Comparison of ENCODE assay signal across 8 cellular contexts in the genomic region with DNA sequence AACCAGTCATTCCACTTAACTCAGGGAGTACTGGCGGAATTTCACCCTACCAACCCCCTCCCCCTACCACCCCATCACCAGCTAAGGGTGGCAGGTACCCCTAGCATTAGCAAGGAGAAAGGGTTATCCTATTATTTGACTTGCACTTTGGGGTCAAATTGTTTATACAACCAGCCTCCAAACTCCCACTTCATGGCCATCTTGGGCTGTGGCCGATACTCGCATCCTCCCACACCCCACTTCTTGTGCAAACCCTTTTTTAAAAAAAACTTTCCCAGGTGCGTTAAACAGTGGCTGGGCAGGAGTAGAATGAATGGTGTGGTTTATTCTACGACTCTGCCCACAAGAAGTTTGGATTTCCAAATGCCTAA. TPM values are rescaled to one million over a fixed set of nuclear protein-coding genes. Genes with fewer than 3 reads are reported as not detected.
A peak's percentile ranks its signal among the peaks of the same experiment; 100 is the strongest.
DNase-seq lines count a peak whose midpoint lies in the region; ATAC-seq and TF ChIP-seq lines count a peak whose summit lies in the region.

No MANE protein-coding gene starts in this region.

- H3K4me1 Mint-ChIP-seq in Caco-2 (ENCODE audit: low read depth, unreplicated experiment): peaks cover 27% of the 10 kb centered on the region

- H3K4me2 ChIP-seq in Karpas-422 (ENCODE audit: low read depth, low read length, poor library complexity, severe bottlenecking) (peak overlapping the region; percentile 55), neuronal stem cell (ENCODE audit: insufficient read depth, low read length, poor library complexity, severe bottlenecking) (peak overlapping the region; percentile 51)

- H2BK15ac ChIP-seq in neuronal stem cell (ENCODE audit: low read length): no peak overlapping the region

- H3K9ac ChIP-seq in Karpas-422 (ENCODE audit: low read length): peak overlapping the region; percentile 34; the same call in 1 of the 2 replicates
- H3K9ac ChIP-seq in duodenal mucosa (ENCODE audit: low read depth in 1 of 2, low read length in 2 of 2): peak overlapping the region in 1 of 2 donors; percentile 35
- H3K9ac ChIP-seq in neuronal stem cell (ENCODE audit: low read depth, low read length, poor library complexity): no peak overlapping the region

- peak overlapping the region; percentile 98 for H3K27ac Mint-ChIP-seq in Caco-2 (ENCODE audit: unreplicated experiment)

- no peaks in the 10 kb centered on the region for H3K9me2 ChIP-seq in Karpas-422 (replicated peaks; ENCODE audit: insufficient read depth, low read length)

- H3K4me3 ChIP-seq in Caco-2 (ENCODE audit: low read depth, low read length) (peak overlapping the region; percentile 15; the same call in 1 of the 2 replicates), Karpas-422 (ENCODE audit: low read length) (peak overlapping the region; percentile 47), duodenal mucosa (ENCODE audit: low read depth in 1 of 2, low read length in 2 of 2) (peak overlapping the region; percentile 41 to 65), neuronal stem cell (ENCODE audit: low read length in 2 of 2) (peak overlapping the region in 1 of 2 donors; percentile 19)

- intact Hi-C loops in Caco-2 (cut with micrococcal nuclease; ENCODE audit: unreplicated experiment): loop anchor here (1.0 kb wide), 2 partner anchors 13 to 26 kb away; a partner anchor contains a TSS

- DNase-seq in Caco-2 (no peak), Karpas-422 (no peak), neuronal stem cell (ENCODE audit: low spot score) (no peak), GM13976 (ENCODE audit: low spot score) (no peak), NCI-H1930 (lab: John Stamatoyannopoulos, UW) (no peak)

- no peak overlapping the region for H3K18ac ChIP-seq in neuronal stem cell (ENCODE audit: low read length)

- in situ Hi-C loops in GM13976 (cut with MboI; ENCODE audit: low sequenced_read_pairs, unreplicated experiment): no loop called here

- peaks cover 12% of the 10 kb centered on the region for H3K36me3 ChIP-seq in Caco-2 (ENCODE audit: control insufficient read depth, insufficient read depth, low read length)
- peaks cover 19% of the 10 kb centered on the region; the same call in 1 of the 2 replicates for H3K36me3 ChIP-seq in Karpas-422 (ENCODE audit: insufficient read depth, low read length)
- peaks cover 28 to 47% of the 10 kb centered on the region in 2 donors for H3K36me3 ChIP-seq in duodenal mucosa (ENCODE audit: control insufficient read depth in 1 of 2, insufficient read depth in 2 of 2, low read length in 2 of 2)
- H3K36me3 ChIP-seq in neuronal stem cell (replicated peaks in 1 of 2; ENCODE audit: control insufficient read depth in 2 of 2, insufficient read depth in 2 of 2, low read length in 2 of 2): peaks cover 34 to 70% of the 10 kb centered on the region in 2 donors

- H3K4me1 ChIP-seq in Caco-2 (peaks cover 21% of the 10 kb centered on the region), Karpas-422 (ENCODE audit: low read length) (peaks cover 41% of the 10 kb centered on the region), duodenal mucosa (ENCODE audit: control insufficient read depth in 1 of 2, insufficient read depth in 2 of 2, low read length in 2 of 2) (peaks cover 27 to 31% of the 10 kb centered on the region in 2 donors), neuronal stem cell (ENCODE audit: control insufficient read depth in 2 of 2, insufficient read depth in 1 of 2, low read depth in 1 of 2, low read length in 2 of 2) (peaks cover 16 to 22% of the 10 kb centered on the region in 2 donors)

- no peak overlapping the region for H3K23ac ChIP-seq in neuronal stem cell (ENCODE audit: low read depth, low read length, poor library complexity)

- peaks cover 11% of the 10 kb centered on the region for H4K20me1 ChIP-seq in Karpas-422 (ENCODE audit: insufficient read depth, low read depth, low read length)

- POLR2A ChIA-PET in Caco-2 (lab: Charles Lee): interaction anchor here (0.5 to 2.6 kb wide), 12 partner anchors 8 to 304 kb away, joined by 3 to 108 read pairs (median 4); a partner anchor contains a TSS

- H2AK5ac ChIP-seq in neuronal stem cell (ENCODE audit: low read depth, low read length): no peak overlapping the region

- H3K4me3 Mint-ChIP-seq in Caco-2 (ENCODE audit: unreplicated experiment): peak overlapping the region; percentile 100

- H2BK12ac ChIP-seq in neuronal stem cell (ENCODE audit: low read length): no peak overlapping the region

- peaks cover 72% of the 10 kb centered on the region for H3K36me3 Mint-ChIP-seq in Caco-2 (ENCODE audit: insufficient read depth, unreplicated experiment)

- no peak overlapping the region for H4K91ac ChIP-seq in neuronal stem cell (ENCODE audit: low read depth, low read length, poor library complexity)

- no peaks in the 10 kb centered on the region for H3K27me3 Mint-ChIP-seq in Caco-2 (ENCODE audit: insufficient read depth, unreplicated experiment)

- H3K27me3 ChIP-seq in Caco-2 (replicated peaks; ENCODE audit: control insufficient read depth, insufficient read depth, low read length): no peaks in the 10 kb centered on the region
- no peaks in the 10 kb centered on the region for H3K27me3 ChIP-seq in Karpas-422 (ENCODE audit: low read length)
- H3K27me3 ChIP-seq in duodenal mucosa (ENCODE audit: control insufficient read depth in 1 of 2, insufficient read depth in 2 of 2, low read length in 2 of 2): no peaks in the 10 kb centered on the region
- no peaks in the 10 kb centered on the region for H3K27me3 ChIP-seq in neuronal stem cell (ENCODE audit: control insufficient read depth in 3 of 3, insufficient read depth in 3 of 3, low read depth in 1 of 3, low read length in 3 of 3)

- TF ChIP-seq CTCF in Caco-2 (IDR thresholded peaks at IDR 0.05; ENCODE audit: insufficient read depth in 1 of 2, low read depth in 1 of 2, low read length in 1 of 2, severe bottlenecking in 1 of 2, unreplicated experiment in 1 of 2): no peak
- TF ChIP-seq CTCF in GM13976 (IDR thresholded peaks at IDR 0.05; ENCODE audit: borderline replicate concordance, control extremely low read depth, extremely low read depth, insufficient read depth, missing control alignments): no peak

- no peak overlapping the region for H2BK120ac ChIP-seq in neuronal stem cell (ENCODE audit: low read depth, low read length)

- no peak overlapping the region for H3K14ac ChIP-seq in neuronal stem cell (ENCODE audit: low read length)

- WGBS in neuronal stem cell (ENCODE audit: extremely low coverage in 2 of 2, insufficient read length in 2 of 2, insufficient replicate concordance in 1 of 2), 2 donors: no CpG with 5 or more reads among the region's 5 CpGs

- H3K9me3 Mint-ChIP-seq in Caco-2 (ENCODE audit: unreplicated experiment): no peaks in the 10 kb centered on the region

- H2AFZ ChIP-seq in Karpas-422 (ENCODE audit: low read length) (no peak overlapping the region), neuronal stem cell (ENCODE audit: low read length) (peak overlapping the region; percentile 71)

- H3K27ac ChIP-seq in Karpas-422 (ENCODE audit: low read length) (peak overlapping the region; percentile 52), duodenal mucosa (ENCODE audit: low read depth, low read length) (peak overlapping the region; percentile 67), neuronal stem cell (replicated peaks; ENCODE audit: low read length) (peak overlapping the region; percentile 62)

- no TSS peak for BruUV-seq in Caco-2 (replicated peaks; lab: Mats Ljungman, UMichigan)

- ATAC-seq in HG02642 (IDR thresholded peaks at IDR 0.05; ENCODE audit: poor library complexity, unreplicated experiment) (no peak), GM18870 (IDR thresholded peaks at IDR 0.05; ENCODE audit: unreplicated experiment) (no peak)

- CTCF ChIA-PET in Caco-2 (lab: Charles Lee): interaction anchor here (0.6 to 2.2 kb wide), 11 partner anchors 10 to 186 kb away, joined by 3 to 32 read pairs (median 5); a partner anchor contains a TSS

- no peak overlapping the region for H2BK5ac ChIP-seq in neuronal stem cell (ENCODE audit: low read length)

- no peak overlapping the region for H4K8ac ChIP-seq in neuronal stem cell (ENCODE audit: low read depth, low read length)

- H3K79me2 ChIP-seq in Karpas-422 (ENCODE audit: low read length): peaks cover 45% of the 10 kb centered on the region

- peaks cover 7% of the 10 kb centered on the region for H3K79me1 ChIP-seq in neuronal stem cell (ENCODE audit: low read depth, low read length)

- no peak overlapping the region for H3K4ac ChIP-seq in neuronal stem cell (ENCODE audit: low read length)

- H3K9me3 ChIP-seq in Caco-2: no peaks in the 10 kb centered on the region
- H3K9me3 ChIP-seq in Karpas-422 (ENCODE audit: low read length): no peaks in the 10 kb centered on the region
- H3K9me3 ChIP-seq in duodenal mucosa (ENCODE audit: control insufficient read depth in 1 of 2, low read length in 2 of 2): no peaks in the 10 kb centered on the region
- no peaks in the 10 kb centered on the region for H3K9me3 ChIP-seq in neuronal stem cell (replicated peaks in 1 of 2; ENCODE audit: control insufficient read depth in 2 of 2, insufficient read depth in 1 of 2, low read depth in 1 of 2, low read length in 2 of 2)

RNA-seq across cellular contexts. Expression of a gene that starts 0.7 kb away (rescaled TPM):
- 52.6 and 54.2 TPM in 2 replicates for total RNA-seq in Caco-2 (2022)
- total RNA-seq in Karpas-422 (2014; rRNA removed; shearing (Covaris generic); ENCODE audit: low replicate concordance): 102 and 113 TPM in 2 replicates
- 31.9 TPM for polyA plus RNA-seq in neuronal stem cell (2013, experiment 1 of 2)
- 30.3 TPM for polyA plus RNA-seq in neuronal stem cell (2013, experiment 2 of 2)

RNA-seq across cellular contexts. Expression of a gene that starts 9.9 kb away (rescaled TPM):
- 414 and 431 TPM in 2 replicates for total RNA-seq in Caco-2 (2022)
- 191 and 237 TPM in 2 replicates for total RNA-seq in Karpas-422 (2014; rRNA removed; shearing (Covaris generic); ENCODE audit: low replicate concordance)
- 450 TPM for polyA plus RNA-seq in neuronal stem cell (2013, experiment 1 of 2)
- 442 TPM for polyA plus RNA-seq in neuronal stem cell (2013, experiment 2 of 2)

RNA-seq across cellular contexts. Expression of a gene that starts 13.0 kb away (rescaled TPM):
- 42.3 and 44.1 TPM in 2 replicates for total RNA-seq in Caco-2 (2022)
- total RNA-seq in Karpas-422 (2014; rRNA removed; shearing (Covaris generic); ENCODE audit: low replicate concordance): 17.9 and 18.4 TPM in 2 replicates
- 32.9 TPM for polyA plus RNA-seq in neuronal stem cell (2013, experiment 1 of 2)
- 33.3 TPM for polyA plus RNA-seq in neuronal stem cell (2013, experiment 2 of 2)

RNA-seq across cellular contexts. Expression of a gene that starts 13.3 kb away (rescaled TPM):
- total RNA-seq in Caco-2 (2022): 26.6 and 27.6 TPM in 2 replicates
- 22.8 and 26.5 TPM in 2 replicates for total RNA-seq in Karpas-422 (2014; rRNA removed; shearing (Covaris generic); ENCODE audit: low replicate concordance)
- 48.9 TPM for polyA plus RNA-seq in neuronal stem cell (2013, experiment 1 of 2)
- 45.3 TPM for polyA plus RNA-seq in neuronal stem cell (2013, experiment 2 of 2)

RNA-seq across cellular contexts. Expression of a gene that starts 25.7 kb away (rescaled TPM):
- total RNA-seq in Caco-2 (2022): 94.4 and 101 TPM in 2 replicates
- total RNA-seq in Karpas-422 (2014; rRNA removed; shearing (Covaris generic); ENCODE audit: low replicate concordance): 39.6 and 50.0 TPM in 2 replicates
- polyA plus RNA-seq in neuronal stem cell (2013, experiment 1 of 2): 136 TPM
- 127 TPM for polyA plus RNA-seq in neuronal stem cell (2013, experiment 2 of 2)
